Comparison of ENCODE assay signal across 27 cellular contexts in genomic region chr4:133776503-133776902, GRCh38.
"Had no signal": no experiment of that assay in that cellular context is flagged by ENCODE, and none has a peak within 500 bp of the region (broad histone marks: within the 10 kb centered on the region; RNA-seq: fewer than 3 reads in every experiment).

No MANE protein-coding gene starts in this region.

- H3K27me3 ChIP-seq: stomach, suprapubic skin, testis, thyroid gland, tibial artery, tibial nerve, transverse colon, upper lobe of left lung, upper lobe of right lung, uterus, vagina had no signal

- H3K27ac ChIP-seq: stomach, suprapubic skin, testis, thoracic aorta, thyroid gland, tibial artery, tibial nerve, transverse colon, upper lobe of left lung, upper lobe of right lung, uterus, vagina had no signal

- ATAC-seq: stimulated activated effector memory CD8-positive, alpha-beta T cell treated with anti-CD3 and anti-CD28 coated beads, Interleukin-12 subunit alpha, Interleukin-12 subunit beta, amount 100 ng/mL, for 72 hours; stimulated activated memory B cell treated with anti-CD40 and anti-IgM and Interleukin-4, amounts not matched to agents 10 μg/mL and 1 μg/mL and 100 μg/mL, for 72 hours; stimulated activated naive B cell treated with anti-CD40 and anti-IgM and Interleukin-4, amounts not matched to agents 10 μg/mL and 1 μg/mL and 100 μg/mL, for 72 hours; stimulated activated naive CD8-positive, alpha-beta T cell treated with anti-CD3 and anti-CD28 coated beads, Interleukin-15, amount 100 ng/mL, for 72 hours; stimulated activated naive CD8-positive, alpha-beta T cell treated with anti-CD3 and anti-CD28 coated beads, Interleukin-15, Interleukin-2, amounts not matched to agents 100 U/mL and 50 U/mL, for 24 hours; upper lobe of right lung had no signal

- DNase-seq: stimulated activated CD4-positive, alpha-beta T cell treated with anti-CD3 and anti-CD28 coated beads, Interleukin-2, amount 100 ng/mL, for 48 hours; stimulated activated CD4-positive, alpha-beta T cell treated with anti-CD3 and anti-CD28 coated beads, Interleukin-4, amount 100 ng/mL, for 1 hour; stimulated activated CD4-positive, alpha-beta T cell treated with anti-CD3 and anti-CD28 coated beads, Interleukin-4, amount 100 ng/mL, for 24 hours; stimulated activated CD4-positive, alpha-beta T cell treated with anti-CD3 and anti-CD28 coated beads, Interleukin-4, amount 100 ng/mL, for 4 hours; stimulated activated CD8-positive, alpha-beta memory T cell treated with anti-CD3 and anti-CD28 coated beads, Interleukin-4, amount 100 ng/mL, for 48 hours; stimulated activated naive B cell treated with anti-CD40 and anti-IgM and Interleukin-4, amounts not matched to agents 10 μg/mL and 1 μg/mL and 100 μg/mL, for 72 hours; stimulated activated naive CD4-positive, alpha-beta T cell; stimulated activated naive CD4-positive, alpha-beta T cell treated with Interleukin-2 at 50 U/mL for 16 hours; stimulated activated naive CD8-positive, alpha-beta T cell treated with anti-CD3 and anti-CD28 coated beads, Interleukin-15, amount 100 ng/mL, for 72 hours; stimulated activated naive CD8-positive, alpha-beta T cell treated with anti-CD3 and anti-CD28 coated beads, Interleukin-15, Interleukin-2, amounts not matched to agents 100 U/mL and 50 U/mL, for 24 hours; stomach; substantia nigra; testis; thyroid gland; tibial artery; transverse colon; trophoblast cell; upper lobe of left lung; upper lobe of right lung; uterus had no signal

- H3K4me3 ChIP-seq: stomach, suprapubic skin, testis, thoracic aorta, thyroid gland, tibial artery, tibial nerve, transverse colon, upper lobe of left lung, upper lobe of right lung, uterus, vagina had no signal

- H3K36me3 ChIP-seq: stomach, suprapubic skin, thoracic aorta, thyroid gland, tibial artery, tibial nerve, transverse colon, upper lobe of left lung, upper lobe of right lung, uterus, vagina had no signal

- H3K4me1 ChIP-seq: stomach, suprapubic skin, testis, thyroid gland, tibial nerve, transverse colon, upper lobe of left lung, upper lobe of right lung, uterus, vagina had no signal

- H3K9me3 ChIP-seq: testis, thoracic aorta, thyroid gland, tibial artery, tibial nerve, transverse colon, upper lobe of left lung, upper lobe of right lung, uterus, vagina had no signal

- FAIRE-seq: urothelium cell line had no signal
